Comparison of ENCODE assay signal across 30 cellular contexts in genomic region chr15:56804279-56804678, GRCh38.
DNase-seq lines count a peak whose midpoint lies in the region; ATAC-seq, FAIRE-seq and TF ChIP-seq lines count a peak whose summit lies in the region.
"Had no signal": no experiment of that assay in that cellular context is flagged by ENCODE, and none has a peak within 500 bp of the region (broad histone marks: within the 10 kb centered on the region; RNA-seq: fewer than 3 reads in every experiment).

No MANE protein-coding gene starts in this region.

- H3K4me1 Mint-ChIP-seq in IgD-negative memory B cell: peaks cover 25 to 40% (median 26%) of the 10 kb centered on the region in 3 donors
- H3K4me1 Mint-ChIP-seq in activated T-helper 17 cell treated with anti-CD3 and anti-CD28 coated beads, Interleukin-2, amount 50 U/mL, for 72 hours: no peaks in the 10 kb centered on the region
- peaks cover 6% of the 10 kb centered on the region for H3K4me1 Mint-ChIP-seq in activated CD4-positive, alpha-beta memory T cell treated with anti-CD3 and anti-CD28 coated beads, Interleukin-2, amount 10 ng/mL, durations not matched to agents 7 days and 5 days
- H3K4me1 Mint-ChIP-seq: activated naive CD4-positive, alpha-beta T cell treated with anti-CD3 and anti-CD28 coated beads, Interleukin-2, amount 50 U/mL, for 24 hours had no signal

- peak overlapping the region in 2 of 3 donors; percentile 2 to 72 for H3K27ac Mint-ChIP-seq in IgD-negative memory B cell
- peak overlapping the region; percentile 64 for H3K27ac Mint-ChIP-seq in activated T-helper 17 cell treated with anti-CD3 and anti-CD28 coated beads, Interleukin-2, amount 50 U/mL, for 72 hours
- H3K27ac Mint-ChIP-seq in activated CD4-positive, alpha-beta memory T cell treated with anti-CD3 and anti-CD28 coated beads, Interleukin-2, amount 10 ng/mL, durations not matched to agents 7 days and 5 days: no peak overlapping the region
- H3K27ac Mint-ChIP-seq: activated naive CD4-positive, alpha-beta T cell treated with anti-CD3 and anti-CD28 coated beads, Interleukin-2, amount 50 U/mL, for 24 hours; CD4-positive, alpha-beta T cell; T-helper 2 cell treated with Interferon-gamma antibody and Interleukin-4, amounts not matched to agents 5 μg/mL and 100 μg/mL, for 36 hours had no signal

- TF ChIP-seq CTCF in vagina (IDR thresholded peaks at IDR 0.05): no peak

- no peaks in the 10 kb centered on the region for H3K27me3 ChIP-seq in vagina
- H3K27me3 ChIP-seq: sigmoid colon, stomach, transverse colon had no signal

- no peak overlapping the region for H3K4me3 ChIP-seq in vagina
- H3K4me3 ChIP-seq: mucosa of descending colon, sigmoid colon, stomach, transverse colon had no signal

- H3K4me3 Mint-ChIP-seq in IgD-negative memory B cell: peak overlapping the region in 3 of 4 donors; percentile 61 to 91 (median 84)
- H3K4me3 Mint-ChIP-seq in activated T-helper 17 cell treated with anti-CD3 and anti-CD28 coated beads, Interleukin-2, amount 50 U/mL, for 72 hours: no peak overlapping the region
- no peak overlapping the region for H3K4me3 Mint-ChIP-seq in activated CD4-positive, alpha-beta memory T cell treated with anti-CD3 and anti-CD28 coated beads, Interleukin-2, amount 10 ng/mL, durations not matched to agents 7 days and 5 days
- H3K4me3 Mint-ChIP-seq: activated naive CD4-positive, alpha-beta T cell treated with anti-CD3 and anti-CD28 coated beads, Interleukin-2, amount 50 U/mL, for 24 hours; CD4-positive, alpha-beta T cell; T-helper 2 cell treated with Interferon-gamma antibody and Interleukin-4, amounts not matched to agents 5 μg/mL and 100 μg/mL, for 36 hours had no signal

- POLR2A ChIA-PET in activated CD4-positive, alpha-beta memory T cell treated with anti-CD3 and anti-CD28 coated beads, Interleukin-2, amount 10 ng/mL, durations not matched to agents 7 days and 5 days (lab: Charles Lee): no interaction called here

- ATAC-seq in activated T-helper 17 cell treated with anti-CD3 and anti-CD28 coated beads, Interleukin-2, amount 50 U/mL, for 72 hours (replicated peaks): no peak
- no peak for ATAC-seq in HG02840 (IDR thresholded peaks at IDR 0.05; ENCODE audit: low FRiP score, unreplicated experiment)
- ATAC-seq: left ventricle myocardium superior, mucosa of descending colon had no signal

- TF ChIP-seq POLR2A in vagina (IDR thresholded peaks at IDR 0.05): no peak

- peak overlapping the region; percentile 34 for H3K27ac ChIP-seq in vagina
- H3K27ac ChIP-seq: RWPE1, sigmoid colon, stomach, transverse colon had no signal

- peaks cover 8% of the 10 kb centered on the region for H3K36me3 Mint-ChIP-seq in IgD-negative memory B cell
- H3K36me3 Mint-ChIP-seq in activated T-helper 17 cell treated with anti-CD3 and anti-CD28 coated beads, Interleukin-2, amount 50 U/mL, for 72 hours (ENCODE audit: low read depth): no peaks in the 10 kb centered on the region
- H3K36me3 Mint-ChIP-seq in activated CD4-positive, alpha-beta memory T cell treated with anti-CD3 and anti-CD28 coated beads, Interleukin-2, amount 10 ng/mL, durations not matched to agents 7 days and 5 days (ENCODE audit: low read depth): no peaks in the 10 kb centered on the region

- H3K36me3 ChIP-seq in vagina: no peaks in the 10 kb centered on the region
- H3K36me3 ChIP-seq: sigmoid colon, stomach, transverse colon had no signal

- H3K4me1 ChIP-seq in vagina: peaks cover 8% of the 10 kb centered on the region
- H3K4me1 ChIP-seq: sigmoid colon had no signal

- peaks cover 9% of the 10 kb centered on the region for H3K27me3 Mint-ChIP-seq in IgD-negative memory B cell
- H3K27me3 Mint-ChIP-seq in activated T-helper 17 cell treated with anti-CD3 and anti-CD28 coated beads, Interleukin-2, amount 50 U/mL, for 72 hours: peaks cover 11% of the 10 kb centered on the region
- peaks cover 5% of the 10 kb centered on the region for H3K27me3 Mint-ChIP-seq in activated CD4-positive, alpha-beta memory T cell treated with anti-CD3 and anti-CD28 coated beads, Interleukin-2, amount 10 ng/mL, durations not matched to agents 7 days and 5 days
- H3K27me3 Mint-ChIP-seq: CD4-positive, alpha-beta T cell had no signal

- no peaks in the 10 kb centered on the region for H3K9me3 ChIP-seq in vagina

- peaks cover 1 to 18% (median 10%) of the 10 kb centered on the region in 3 donors for H3K9me3 Mint-ChIP-seq in IgD-negative memory B cell
- H3K9me3 Mint-ChIP-seq in activated T-helper 17 cell treated with anti-CD3 and anti-CD28 coated beads, Interleukin-2, amount 50 U/mL, for 72 hours: peaks cover 4% of the 10 kb centered on the region
- peaks cover 13% of the 10 kb centered on the region for H3K9me3 Mint-ChIP-seq in activated CD4-positive, alpha-beta memory T cell treated with anti-CD3 and anti-CD28 coated beads, Interleukin-2, amount 10 ng/mL, durations not matched to agents 7 days and 5 days

- no peak for DNase-seq in GM19239 (ENCODE audit: insufficient read length, low spot score)
- no peak for DNase-seq in vagina (ENCODE audit: extremely low spot score in 2 of 2)
- DNase-seq in retina: no peak
- DNase-seq in activated CD4-positive, alpha-beta memory T cell treated with anti-CD3 and anti-CD28 coated beads, Interleukin-2, amount 10 ng/mL, durations not matched to agents 7 days and 5 days: no peak
- DNase-seq: activated CD4-positive, alpha-beta T cell treated with anti-CD3 and anti-CD28 coated beads, Interleukin-2, amount 50 U/mL, for 4 hours; activated CD8-positive, alpha-beta memory T cell treated with anti-CD3 and anti-CD28 coated beads, Interleukin-2, amount 50 U/mL, for 4 hours; anterior cingulate cortex; CD4-positive, alpha-beta T cell; central memory CD4-positive, alpha-beta T cell; dermis blood vessel endothelial cell; HCEC 1CT; islet precursor cell; left ventricle myocardium superior; mucosa of descending colon; NCI-H1105; NCI-H1930; NCI-H2227 treated with DMSO at 0.1 percent for 48 hours; NCI-H748 treated with DMSO at 0.1 percent for 48 hours; sigmoid colon; SK-N-SH; stimulated activated CD4-positive, alpha-beta T cell treated with anti-CD3 and anti-CD28 coated beads, Interleukin-15, amount 100 ng/mL, for 24 hours; stomach; transverse colon had no signal

- peak; percentile 87 for FAIRE-seq in GM19239 (lab: Jason Lieb, UNC)
- FAIRE-seq: HTR-8/SVneo had no signal

- intact Hi-C loops in vagina (cut with DNase I): no loop called here

- CTCF ChIA-PET in activated CD4-positive, alpha-beta memory T cell treated with anti-CD3 and anti-CD28 coated beads, Interleukin-2, amount 10 ng/mL, durations not matched to agents 7 days and 5 days (lab: Charles Lee): interaction anchor here (0.6 kb wide), 1 partner anchor 931 kb away, joined by 3 read pairs; no protein-coding TSS in a partner anchor

Comparison
In these comparisons a context has a peak if more than half of its experiments do, and no peak if none do; other contexts are left out.
1. H3K4me3 Mint-ChIP-seq: peak in IgD-negative memory B cell (3 of 4); none in activated T-helper 17 cell treated with anti-CD3 and anti-CD28 coated beads, Interleukin-2, amount 50 U/mL, for 72 hours (single experiment) and activated CD4-positive, alpha-beta memory T cell treated with anti-CD3 and anti-CD28 coated beads, Interleukin-2, amount 10 ng/mL, durations not matched to agents 7 days and 5 days (single experiment).